Comparison of ENCODE assay signal across 7 cellular contexts in the genomic region with DNA sequence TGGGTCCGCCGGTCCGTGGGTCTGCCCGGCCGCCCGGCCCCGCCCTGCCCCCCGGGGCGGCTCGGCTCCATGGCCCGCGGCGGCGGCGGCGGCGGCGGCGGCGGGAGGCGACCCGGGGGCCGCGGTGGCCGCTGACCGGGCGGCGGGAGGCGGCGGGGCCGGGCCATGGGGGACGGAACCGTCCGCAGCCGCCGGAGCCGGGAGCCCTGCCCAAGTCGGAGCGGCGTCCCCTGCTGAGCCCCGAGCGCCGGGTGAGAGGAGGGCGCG. TPM values are rescaled to one million over a fixed set of nuclear protein-coding genes. Genes with fewer than 3 reads are reported as not detected.
DNase-seq lines count a peak whose midpoint lies in the region; FAIRE-seq and TF ChIP-seq lines count a peak whose summit lies in the region.
"Had no signal": no experiment of that assay in that cellular context is flagged by ENCODE, and none has a peak within 500 bp of the region (broad histone marks: within the 10 kb centered on the region; RNA-seq: fewer than 3 reads in every experiment).

No MANE protein-coding gene starts in this region.

- intact Hi-C loops in colonic mucosa (cut with DNase I), result no loop called here

- TF ChIP-seq CTCF in colonic mucosa (IDR thresholded peaks at IDR 0.05) (no peak), retinal pigment epithelial cell (conservative IDR thresholded peaks at IDR 0.05; ENCODE audit: low read depth, low read length) (no peak), D721Med (IDR thresholded peaks at IDR 0.05; ENCODE audit: insufficient read depth, missing control alignments) (no peak)

- H3K9me3 ChIP-seq in colonic mucosa, result no peaks in the 10 kb centered on the region

- DNase-seq in H54 (ENCODE audit: insufficient read length, low spot score), result no peak
- DNase-seq in colonic mucosa, result no peak
- DNase-seq in retinal pigment epithelial cell (ENCODE audit: low read depth), result no peak
- DNase-seq in D721Med (ENCODE audit: insufficient read length, low spot score), result no peak
- no peak for DNase-seq in NCI-H2029 treated with DMSO at 0.1 percent for 48 hours (lab: John Stamatoyannopoulos, UW)
- DNase-seq in NCI-H1105 (lab: John Stamatoyannopoulos, UW), result no peak
- DNase-seq: islet precursor cell had no signal

- H3K27me3 ChIP-seq in colonic mucosa, result no peaks in the 10 kb centered on the region

- no peak for FAIRE-seq in H54 (lab: Jason Lieb, UNC)
- FAIRE-seq in D721Med (lab: Jason Lieb, UNC), result no peak

- TF ChIP-seq POLR2A in H54 (IDR thresholded peaks at IDR 0.05; ENCODE audit: low read depth, low read length), result 0 out of 2 replicates have a peak, but pooled peaks have one; percentile 4

- H3K27ac ChIP-seq in colonic mucosa, result peak overlapping the region; percentile 53

- peaks cover 31% of the 10 kb centered on the region for H3K4me1 ChIP-seq in colonic mucosa

- no peaks in the 10 kb centered on the region for H3K36me3 ChIP-seq in colonic mucosa

- peak overlapping the region in 1 of 2 donors; percentile 73 for H3K9ac ChIP-seq in colonic mucosa (ENCODE audit: low read depth in 2 of 2, low read length in 2 of 2)

- H3K4me3 ChIP-seq in colonic mucosa, result peak overlapping the region; percentile 72
- peak overlapping the region; percentile 54 for H3K4me3 ChIP-seq in retinal pigment epithelial cell (ENCODE audit: low read length)

RNA-seq across cellular contexts. Expression of gene B4GALT2, which starts 0.2 kb away (rescaled TPM):
- total RNA-seq in colonic mucosa, result 10 to 100 TPM; 26.6 to 38.5 TPM

RNA-seq across cellular contexts. Expression of gene ATP6V0B, which starts 4.4 kb away (rescaled TPM):
- total RNA-seq in colonic mucosa, result 100 to 1,000 TPM; 183 to 270 TPM

RNA-seq across cellular contexts. Expression of gene DPH2, which starts 9.4 kb away (rescaled TPM):
- 10 to 100 TPM; 11.5 to 43.1 TPM for total RNA-seq in colonic mucosa

RNA-seq across cellular contexts. Expression of gene CCDC24, which starts 12.2 kb away (rescaled TPM):
- 10 to 100 TPM; 20.3 to 24.6 TPM for total RNA-seq in colonic mucosa

RNA-seq across cellular contexts. Expression of gene IPO13, which starts 32.4 kb away (rescaled TPM):
- total RNA-seq in colonic mucosa, result 10 to 100 TPM; 17.3 to 27.9 TPM
